Comparison of ENCODE assay signal across 1 cellular context in the genomic region with DNA sequence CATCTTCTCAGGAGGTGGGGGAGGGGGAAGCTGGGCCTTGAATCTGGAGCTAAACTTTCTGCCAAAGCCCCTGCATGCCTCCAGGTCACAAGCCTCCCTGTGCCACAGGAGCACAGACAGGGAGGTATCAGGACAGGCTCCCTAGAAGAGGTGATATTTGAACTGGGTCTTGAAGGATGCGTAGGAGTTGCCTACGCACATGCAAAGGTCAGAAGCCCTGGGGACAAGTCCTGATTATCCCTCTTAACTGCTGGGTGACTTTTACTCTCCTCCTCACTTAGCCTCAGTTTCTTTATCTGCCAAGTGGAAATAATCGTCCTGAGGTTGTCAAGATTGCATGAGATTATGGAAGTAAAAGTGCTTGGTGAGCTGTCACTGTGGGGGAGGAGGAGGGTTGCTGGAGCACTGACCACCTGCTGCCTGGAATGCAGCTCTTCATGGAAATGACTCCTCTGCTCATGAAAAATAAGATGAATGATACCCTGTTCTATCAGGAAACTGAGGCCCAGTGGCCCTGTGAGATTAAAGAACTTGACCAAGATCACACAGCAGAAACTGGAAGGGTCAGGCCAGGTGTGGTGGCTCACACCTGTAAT.
TF ChIP-seq lines count a peak whose summit lies in the region.

No MANE protein-coding gene starts in this region.

TF ChIP-seq in K562, 482 proteins besides CTCF, POLR2A, EP300 and RAD21:
- TF ChIP-seq HDAC1 (IDR thresholded peaks at IDR 0.05) (0 out of 4 replicates have a peak, but pooled peaks of 1 of the 2 experiments have one; percentile 29), TEAD1 (CRISPR knock-in tag; IDR thresholded peaks at IDR 0.05) (peak in 1 of 2 experiments; percentile 17; a peak in 1 of 4 replicates), CTBP1 (IDR thresholded peaks at IDR 0.05; ENCODE audit: borderline replicate concordance) (peak; percentile 32; the same call in 1 of the 2 replicates), ZNF263 (CRISPR knock-in tag; IDR thresholded peaks at IDR 0.05; ENCODE audit: borderline replicate concordance) (peak; percentile 96), HDGF (IDR thresholded peaks at IDR 0.05) (peak; percentile 20; the same call in 1 of the 2 replicates), CBFA2T3 (IDR thresholded peaks at IDR 0.05) (0 out of 2 replicates have a peak, but pooled peaks have one; percentile 31), EGR1 (conservative IDR thresholded peaks at IDR 0.05) (peak; percentile 74), ZNF12 (CRISPR knock-in tag; IDR thresholded peaks at IDR 0.05) (no peak), ZEB2 (IDR thresholded peaks at IDR 0.05) (peak; percentile 53; the same call in 1 of the 2 replicates), ID3 (CRISPR knock-in tag; IDR thresholded peaks at IDR 0.05) (no peak), ID3 (tag; IDR thresholded peaks at IDR 0.05) (peak; percentile 88), SRSF9 (IDR thresholded peaks at IDR 0.05; ENCODE audit: borderline replicate concordance, low read depth, low read length) (no peak), MEIS2 (IDR thresholded peaks at IDR 0.05; ENCODE audit: partially characterized antibody) (peak; percentile 29), TEAD4 (IDR thresholded peaks at IDR 0.05; ENCODE audit: low read length) (peak; percentile 59; the same call in 1 of the 2 replicates), TEAD4 (CRISPR knock-in tag; IDR thresholded peaks at IDR 0.05; ENCODE audit: borderline replicate concordance) (no peak), ZFP36 (IDR thresholded peaks at IDR 0.05; ENCODE audit: low read depth, low read length, partially characterized antibody) (peak; percentile 96), BHLHE40 (IDR thresholded peaks at IDR 0.05; ENCODE audit: low read length) (peak; percentile 79), CXXC5 (CRISPR knock-in tag; IDR thresholded peaks at IDR 0.05) (0 out of 2 replicates have a peak, but pooled peaks have one; percentile 22), RBM25 (IDR thresholded peaks at IDR 0.05; ENCODE audit: low read depth, low read length, severe bottlenecking) (peak; percentile 56), POLR2B (IDR thresholded peaks at IDR 0.05; ENCODE audit: low read depth, partially characterized antibody) (no peak), CEBPB (tag; IDR thresholded peaks at IDR 0.05) (no peak), SMARCA4 (IDR thresholded peaks at IDR 0.05) (0 out of 2 replicates have a peak, but pooled peaks have one; percentile 12), PTRF (tag; IDR thresholded peaks at IDR 0.05) (no peak), ATF1 (CRISPR knock-in tag; IDR thresholded peaks at IDR 0.05) (no peak), ATF1 (tag; IDR thresholded peaks at IDR 0.05) (no peak), KDM1A (IDR thresholded peaks at IDR 0.05) (peak; percentile 62 to 64), ZFP1 (CRISPR knock-in tag; IDR thresholded peaks at IDR 0.05) (no peak), CREB3L1 (IDR thresholded peaks at IDR 0.05; ENCODE audit: borderline replicate concordance, low read depth) (0 out of 2 replicates have a peak, but pooled peaks have one; percentile 20), DPF2 (IDR thresholded peaks at IDR 0.05) (peak; percentile 16; the same call in 1 of the 2 replicates), JUND (IDR thresholded peaks at IDR 0.05; ENCODE audit: borderline replicate concordance, low read depth, low read length) (peak; percentile 6; the same call in 1 of the 2 replicates), JUND (tag; IDR thresholded peaks at IDR 0.05; ENCODE audit: borderline replicate concordance, low read depth, low read length) (no peak), ZNF584 (CRISPR knock-in tag; IDR thresholded peaks at IDR 0.05; ENCODE audit: low read depth) (peak; percentile 37; the same call in 1 of the 2 replicates), NRF1 (conservative IDR thresholded peaks at IDR 0.05 in 1 of 2, IDR thresholded peaks at IDR 0.05 in 1 of 2) (peak; percentile 54 to 63; a peak in 3 of 4 replicates), BCOR (IDR thresholded peaks at IDR 0.05) (peak; percentile 37), ZBTB12 (CRISPR knock-in tag; IDR thresholded peaks at IDR 0.05) (no peak)
- TF ChIP-seq, protein P1, sequence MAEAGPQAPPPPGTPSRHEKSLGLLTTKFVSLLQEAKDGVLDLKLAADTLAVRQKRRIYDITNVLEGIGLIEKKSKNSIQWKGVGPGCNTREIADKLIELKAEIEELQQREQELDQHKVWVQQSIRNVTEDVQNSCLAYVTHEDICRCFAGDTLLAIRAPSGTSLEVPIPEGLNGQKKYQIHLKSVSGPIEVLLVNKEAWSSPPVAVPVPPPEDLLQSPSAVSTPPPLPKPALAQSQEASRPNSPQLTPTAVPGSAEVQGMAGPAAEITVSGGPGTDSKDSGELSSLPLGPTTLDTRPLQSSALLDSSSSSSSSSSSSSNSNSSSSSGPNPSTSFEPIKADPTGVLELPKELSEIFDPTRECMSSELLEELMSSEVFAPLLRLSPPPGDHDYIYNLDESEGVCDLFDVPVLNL (CRISPR knock-in tag; IDR thresholded peaks at IDR 0.05; ENCODE audit: low read depth) = no peak
- TF ChIP-seq, protein P2, sequence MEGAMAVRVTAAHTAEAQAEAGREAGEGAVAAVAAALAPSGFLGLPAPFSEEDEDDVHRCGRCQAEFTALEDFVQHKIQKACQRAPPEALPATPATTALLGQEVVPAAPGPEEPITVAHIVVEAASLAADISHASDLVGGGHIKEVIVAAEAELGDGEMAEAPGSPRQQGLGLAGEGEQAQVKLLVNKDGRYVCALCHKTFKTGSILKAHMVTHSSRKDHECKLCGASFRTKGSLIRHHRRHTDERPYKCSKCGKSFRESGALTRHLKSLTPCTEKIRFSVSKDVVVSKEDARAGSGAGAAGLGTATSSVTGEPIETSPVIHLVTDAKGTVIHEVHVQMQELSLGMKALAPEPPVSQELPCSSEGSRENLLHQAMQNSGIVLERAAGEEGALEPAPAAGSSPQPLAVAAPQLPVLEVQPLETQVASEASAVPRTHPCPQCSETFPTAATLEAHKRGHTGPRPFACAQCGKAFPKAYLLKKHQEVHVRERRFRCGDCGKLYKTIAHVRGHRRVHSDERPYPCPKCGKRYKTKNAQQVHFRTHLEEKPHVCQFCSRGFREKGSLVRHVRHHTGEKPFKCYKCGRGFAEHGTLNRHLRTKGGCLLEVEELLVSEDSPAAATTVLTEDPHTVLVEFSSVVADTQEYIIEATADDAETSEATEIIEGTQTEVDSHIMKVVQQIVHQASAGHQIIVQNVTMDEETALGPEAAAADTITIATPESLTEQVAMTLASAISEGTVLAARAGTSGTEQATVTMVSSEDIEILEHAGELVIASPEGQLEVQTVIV (CRISPR knock-in tag; IDR thresholded peaks at IDR 0.05; ENCODE audit: borderline replicate concordance) = no peak
